8 cellular contexts compared by ENCODE assay signal in genomic region chr19:52962394-52963228, GRCh38. TPM values are rescaled to one million over a fixed set of nuclear protein-coding genes. Genes with fewer than 3 reads are reported as not detected.
DNase-seq lines count a peak whose midpoint lies in the region; ATAC-seq and TF ChIP-seq lines count a peak whose summit lies in the region.

Gene ZNF816, minus strand, starts transcription at chr19:52962881. Its CDS starts 6,792 bp downstream, at chr19:52956089.

- H3K4me2 ChIP-seq in hepatocyte = peak within 1 kb of the TSS; percentile 94

- H3K9me3 ChIP-seq in hepatocyte (ENCODE audit: low read depth) (peaks cover 4% of the 10 kb centered on the region), vagina (no peaks in the 10 kb centered on the region)

- in situ Hi-C loops in GM13976 (cut with MboI; ENCODE audit: low sequenced_read_pairs, unreplicated experiment) = no loop called here
- in situ Hi-C loops in astrocyte of the cerebellum (cut with HindIII; ENCODE audit: low sequenced_read_pairs) = no loop called here

- intact Hi-C loops in T-helper 2 cell treated with Interferon-gamma antibody and Interleukin-4, amounts not matched to agents 100 ng/mL and 5 ng/mL, for 36 hours (cut with micrococcal nuclease) = loop anchor here (1.0 to 10.0 kb wide), 9 partner anchors 20 to 328 kb away; partner anchors contain the start of genes ZNF160, ZNF320, ZNF600 and ZNF83
- intact Hi-C loops in vagina (cut with DNase I) = no loop called here

- no peaks in the 10 kb centered on the region for H4K20me1 ChIP-seq in hepatocyte (ENCODE audit: insufficient read depth, poor library complexity, severe bottlenecking)

- H3K36me3 ChIP-seq in hepatocyte (replicated peaks; ENCODE audit: insufficient read depth, low read depth) (no peaks in the 10 kb centered on the region), rectal smooth muscle tissue (ENCODE audit: control insufficient read depth, insufficient read depth, low read length) (peaks cover 6% of the 10 kb centered on the region), vagina (peaks cover 0 to 14% of the 10 kb centered on the region in 2 donors)

- H3K4me3 ChIP-seq in astrocyte of the cerebellum (ENCODE audit: low read depth, low read length) (peak within 1 kb of the TSS; percentile 75), hepatocyte (peak within 1 kb of the TSS; percentile 60), rectal smooth muscle tissue (ENCODE audit: low read length) (peak within 1 kb of the TSS; percentile 88), vagina (peak within 1 kb of the TSS; percentile 60 to 65)

- under 1% methylated on average over 55 of the region's 55 CpGs for WGBS in hepatocyte (ENCODE audit: low lambda C conversion rate, missing lambda C conversion rate)

- DNase-seq in GM13976 (ENCODE audit: low spot score) (peak; percentile 99), NCI-H146 (lab: John Stamatoyannopoulos, UW) (peak; percentile 98), astrocyte of the cerebellum (ENCODE audit: low read depth) (peak; percentile 79), hepatocyte (ENCODE audit: low spot score) (peak; percentile 98), vagina (ENCODE audit: extremely low spot score in 2 of 2) (peak in 1 of 2 donors; percentile 96)

- peak within 1 kb of the TSS; percentile 88 for H2AFZ ChIP-seq in hepatocyte

- no peak for TF ChIP-seq CTCF in GM13976 (IDR thresholded peaks at IDR 0.05; ENCODE audit: borderline replicate concordance, control extremely low read depth, extremely low read depth, insufficient read depth, missing control alignments)
- TF ChIP-seq CTCF in astrocyte of the cerebellum (IDR thresholded peaks at IDR 0.05; ENCODE audit: low read depth, low read length, missing control alignments) = no peak
- TF ChIP-seq CTCF in hepatocyte (IDR thresholded peaks at IDR 0.05; ENCODE audit: poor library complexity) = no peak
- TF ChIP-seq CTCF in vagina (IDR thresholded peaks at IDR 0.05) = no peak

- no peaks in the 10 kb centered on the region for H3K27me3 ChIP-seq in hepatocyte
- H3K27me3 ChIP-seq in rectal smooth muscle tissue (ENCODE audit: control insufficient read depth, insufficient read depth, low read length) = no peaks in the 10 kb centered on the region
- H3K27me3 ChIP-seq in vagina = no peaks in the 10 kb centered on the region

- peak within 1 kb of the TSS; percentile 76 for H3K9ac ChIP-seq in rectal smooth muscle tissue (ENCODE audit: low read length)

- no peaks in the 10 kb centered on the region for H3K9me2 ChIP-seq in hepatocyte (replicated peaks; ENCODE audit: insufficient read depth)

- peaks cover 43% of the 10 kb centered on the region for H3K79me2 ChIP-seq in hepatocyte

- ATAC-seq in HG02840 (IDR thresholded peaks at IDR 0.05; ENCODE audit: low FRiP score, unreplicated experiment) = peak; percentile 98

- H3K4me1 ChIP-seq in hepatocyte (ENCODE audit: insufficient read depth) (peaks cover 5% of the 10 kb centered on the region), rectal smooth muscle tissue (ENCODE audit: control insufficient read depth, insufficient read depth, low read length) (peaks cover 3% of the 10 kb centered on the region), vagina (peaks cover 35% of the 10 kb centered on the region)

- peak in 1 of 2 donors; percentile 48 for TF ChIP-seq POLR2A in vagina (IDR thresholded peaks at IDR 0.05)

- H3K27ac ChIP-seq in hepatocyte (peak within 1 kb of the TSS; percentile 90), rectal smooth muscle tissue (ENCODE audit: low read depth, low read length) (peak within 1 kb of the TSS; percentile 71), vagina (peak within 1 kb of the TSS; percentile 83)

RNA-seq across cellular contexts. Expression of gene ZNF816, which starts in this region (rescaled TPM):
- total RNA-seq in T-helper 2 cell treated with Interferon-gamma antibody and Interleukin-4, amounts not matched to agents 100 ng/mL and 5 ng/mL, for 36 hours = 11.6 and 13.0 TPM in 2 replicates
- 10.7 and 18.5 TPM in 2 replicates for total RNA-seq in hepatocyte
- polyA plus RNA-seq in hepatocyte = 5.1 and 6.3 TPM in 2 replicates
- total RNA-seq in vagina = 9.6 TPM
